In the genomic region with DNA sequence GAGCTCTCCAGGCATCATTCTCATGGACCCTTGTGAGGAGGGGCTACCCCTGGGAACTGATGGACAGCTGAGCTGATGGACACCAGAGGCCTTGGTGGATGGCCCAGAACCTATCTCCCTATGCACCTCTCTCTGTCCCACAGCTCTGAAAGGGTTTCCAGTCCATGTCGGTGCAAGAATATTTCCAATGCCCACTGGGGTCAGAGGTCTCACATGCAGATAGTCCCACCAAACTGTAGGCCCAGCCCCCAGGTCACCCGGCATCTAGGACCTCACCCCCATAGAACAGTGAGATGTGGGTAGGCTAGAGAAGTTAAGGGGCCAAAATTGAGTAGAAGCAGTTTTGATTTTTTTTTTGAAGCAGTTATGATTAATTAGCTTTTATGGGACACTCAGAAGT, we compare ENCODE assay signal across 19 cellular contexts. TPM values are rescaled to one million over a fixed set of nuclear protein-coding genes. Genes with fewer than 3 reads are reported as not detected.
DNase-seq lines count a peak whose midpoint lies in the region; ATAC-seq and TF ChIP-seq lines count a peak whose summit lies in the region.
"Had no signal": no experiment of that assay in that cellular context is flagged by ENCODE, and none has a peak within 500 bp of the region (broad histone marks: within the 10 kb centered on the region; RNA-seq: fewer than 3 reads in every experiment).

No MANE protein-coding gene starts in this region.

- H3K79me1 ChIP-seq in mesendoderm (ENCODE audit: low read length), result peaks cover 19% of the 10 kb centered on the region

- no peaks in the 10 kb centered on the region for H3K9me2 ChIP-seq in PC-3 (replicated peaks; ENCODE audit: low read length)

- peak overlapping the region; percentile 81 for H3K4me3 ChIP-seq in endocrine pancreas (ENCODE audit: control insufficient read depth, insufficient read depth, low read length)
- no peak overlapping the region for H3K4me3 ChIP-seq in mesendoderm (ENCODE audit: low read length)
- peak overlapping the region; percentile 61 for H3K4me3 ChIP-seq in skeletal muscle satellite cell (ENCODE audit: low read length)
- no peak overlapping the region for H3K4me3 ChIP-seq in PC-3 (ENCODE audit: low read length)

- H3K4me3 Mint-ChIP-seq in T-helper 17 cell, result no peak overlapping the region
- H3K4me3 Mint-ChIP-seq: activated CD4-positive, alpha-beta T cell treated with anti-CD3 and anti-CD28 coated beads for 36 hours; activated CD8-positive, alpha-beta memory T cell treated with anti-CD3 and anti-CD28 coated beads, Interleukin-2, amount 10 ng/mL, durations not matched to agents 7 days and 5 days; activated naive CD8-positive, alpha-beta T cell treated with anti-CD3 and anti-CD28 coated beads for 36 hours; CD8-positive, alpha-beta memory T cell; dendritic cell treated with granulocyte-macrophage colony-stimulating factor and Interleukin-4, amounts not matched to agents 40 ng/mL and 50 ng/mL, for 4 days; T-cell had no signal

- H3K18ac ChIP-seq in mesendoderm (ENCODE audit: low read length), result peak overlapping the region; percentile 85

- no peak overlapping the region for H2BK120ac ChIP-seq in mesendoderm (ENCODE audit: low read depth, low read length)

- POLR2A ChIA-PET in PC-3 (lab: Charles Lee; ENCODE audit: unreplicated experiment), result no interaction called here

- TF ChIP-seq CTCF in PC-3 (conservative IDR thresholded peaks at IDR 0.05; ENCODE audit: low read depth, low read length), result no peak

- BruUV-seq in PC-3 (replicated peaks; lab: Mats Ljungman, UMichigan), result no TSS peak

- peak overlapping the region; percentile 96 for H2AK5ac ChIP-seq in mesendoderm (ENCODE audit: low read length)

- H3K79me2 ChIP-seq in mesendoderm (ENCODE audit: control insufficient read depth, insufficient read depth, low read length) (peaks cover 17% of the 10 kb centered on the region), PC-3 (ENCODE audit: low read length) (no peaks in the 10 kb centered on the region)

- H3K4me2 ChIP-seq in mesendoderm (ENCODE audit: low read length) (peak overlapping the region; percentile 90), skeletal muscle satellite cell (ENCODE audit: low read length) (peak overlapping the region; percentile 61), PC-3 (ENCODE audit: low read length) (no peak overlapping the region)

- H3K23ac ChIP-seq in mesendoderm (ENCODE audit: low read length), result peak overlapping the region; percentile 17

- no peaks in the 10 kb centered on the region for H3K27me3 ChIP-seq in endocrine pancreas (ENCODE audit: control insufficient read depth, insufficient read depth, low read length)
- H3K27me3 ChIP-seq in mesendoderm (ENCODE audit: insufficient read depth, low read length, poor library complexity), result no peaks in the 10 kb centered on the region
- no peaks in the 10 kb centered on the region for H3K27me3 ChIP-seq in skeletal muscle satellite cell (ENCODE audit: control insufficient read depth, insufficient read depth, low read length)
- no peaks in the 10 kb centered on the region for H3K27me3 ChIP-seq in PC-3 (ENCODE audit: low read length)

- no peak overlapping the region for H3K9ac ChIP-seq in endocrine pancreas (ENCODE audit: control insufficient read depth, insufficient read depth, low read length)
- H3K9ac ChIP-seq in mesendoderm (ENCODE audit: low read length), result peak overlapping the region; percentile 84
- H3K9ac ChIP-seq in skeletal muscle satellite cell (ENCODE audit: low read depth, low read length), result peak overlapping the region; percentile 76
- H3K9ac ChIP-seq in PC-3 (ENCODE audit: low read length), result no peak overlapping the region

- peaks cover 15% of the 10 kb centered on the region for H3K27me3 Mint-ChIP-seq in T-helper 17 cell

- peak overlapping the region; percentile 98 for H3K56ac ChIP-seq in mesendoderm (ENCODE audit: low read length)

- no peak for DNase-seq in T-helper 17 cell
- no peak for DNase-seq in mesendoderm
- no peak for DNase-seq in NCI-H1092 treated with DMSO at 0.1 percent for 48 hours (lab: John Stamatoyannopoulos, UW)
- no peak for DNase-seq in SKM-1 treated with dmso at 0.1 percent for 144 hours (lab: John Stamatoyannopoulos, UW; ENCODE audit: unreplicated experiment)
- DNase-seq in PC-3, result no peak
- DNase-seq: activated CD4-positive, alpha-beta T cell treated with anti-CD3 and anti-CD28 coated beads for 36 hours; activated CD8-positive, alpha-beta memory T cell treated with anti-CD3 and anti-CD28 coated beads, Interleukin-2, amount 10 ng/mL, durations not matched to agents 7 days and 5 days; activated naive CD8-positive, alpha-beta T cell treated with anti-CD3 and anti-CD28 coated beads for 36 hours; CD8-positive, alpha-beta memory T cell; foreskin melanocyte; NCI-H187; NCI-H748 treated with DMSO at 0.1 percent for 48 hours; T-cell had no signal

- peaks cover 13% of the 10 kb centered on the region for H3K4me1 Mint-ChIP-seq in T-helper 17 cell

- H3K4ac ChIP-seq in mesendoderm (ENCODE audit: low read depth, low read length), result peak overlapping the region; percentile 96

- peaks cover 4% of the 10 kb centered on the region for H3K4me1 ChIP-seq in endocrine pancreas (ENCODE audit: control insufficient read depth, insufficient read depth, low read length)
- peaks cover 24% of the 10 kb centered on the region for H3K4me1 ChIP-seq in mesendoderm (ENCODE audit: control insufficient read depth, low read depth, low read length)
- peaks cover 32% of the 10 kb centered on the region for H3K4me1 ChIP-seq in skeletal muscle satellite cell (ENCODE audit: control insufficient read depth, insufficient read depth, low read length)
- H3K4me1 ChIP-seq in PC-3 (ENCODE audit: insufficient read depth, low read length), result peaks cover 7% of the 10 kb centered on the region

- H3K36me3 Mint-ChIP-seq in T-helper 17 cell (ENCODE audit: low read depth), result no peaks in the 10 kb centered on the region
- H3K36me3 Mint-ChIP-seq: activated CD8-positive, alpha-beta memory T cell treated with anti-CD3 and anti-CD28 coated beads, Interleukin-2, amount 10 ng/mL, durations not matched to agents 7 days and 5 days; activated naive CD8-positive, alpha-beta T cell treated with anti-CD3 and anti-CD28 coated beads for 36 hours; brain; CD8-positive, alpha-beta memory T cell; T-cell had no signal

- H4K20me1 ChIP-seq in PC-3 (ENCODE audit: low read length), result no peaks in the 10 kb centered on the region

- H2AFZ ChIP-seq in PC-3 (ENCODE audit: low read length), result no peak overlapping the region

- H2BK5ac ChIP-seq in mesendoderm (ENCODE audit: low read length), result peak overlapping the region; percentile 81

- no CpG with 5 or more reads among the region's 2 CpGs for WGBS in mesendoderm (ENCODE audit: extremely low coverage, insufficient coverage, low lambda C conversion rate)

- intact Hi-C loops in PC-3 (cut with micrococcal nuclease), result no loop called here

- no peaks in the 10 kb centered on the region for H3K36me3 ChIP-seq in endocrine pancreas (ENCODE audit: control insufficient read depth, insufficient read depth, low read length)
- H3K36me3 ChIP-seq in mesendoderm (ENCODE audit: control insufficient read depth, insufficient read depth, low read length), result peaks cover 2% of the 10 kb centered on the region
- no peaks in the 10 kb centered on the region for H3K36me3 ChIP-seq in skeletal muscle satellite cell (ENCODE audit: insufficient read depth, low read length)
- H3K36me3 ChIP-seq in PC-3 (ENCODE audit: low read depth, low read length), result no peaks in the 10 kb centered on the region

- H3K9me3 ChIP-seq in T-helper 17 cell (ENCODE audit: control insufficient read depth, low read length, poor library complexity, severe bottlenecking) (no peaks in the 10 kb centered on the region), endocrine pancreas (ENCODE audit: control insufficient read depth, low read length) (no peaks in the 10 kb centered on the region), skeletal muscle satellite cell (replicated peaks; ENCODE audit: low read length) (no peaks in the 10 kb centered on the region), PC-3 (ENCODE audit: low read length) (no peaks in the 10 kb centered on the region)

- no peaks in the 10 kb centered on the region for H3F3A ChIP-seq in PC-3 (ENCODE audit: low read length, unreplicated experiment)

- H2BK15ac ChIP-seq in mesendoderm (replicated peaks; ENCODE audit: low read depth), result no peak overlapping the region

- H3K27ac ChIP-seq in mesendoderm (ENCODE audit: low read depth, low read length) (peak overlapping the region; percentile 99), PC-3 (ENCODE audit: low read length) (no peak overlapping the region)

- peak overlapping the region; percentile 67 for H3K27ac Mint-ChIP-seq in T-helper 17 cell
- H3K27ac Mint-ChIP-seq: activated CD4-positive, alpha-beta T cell treated with anti-CD3 and anti-CD28 coated beads for 36 hours; activated CD8-positive, alpha-beta memory T cell treated with anti-CD3 and anti-CD28 coated beads, Interleukin-2, amount 10 ng/mL, durations not matched to agents 7 days and 5 days; activated naive CD8-positive, alpha-beta T cell treated with anti-CD3 and anti-CD28 coated beads for 36 hours; activated T-helper 2 cell treated with anti-CD3 and anti-CD28 coated beads, Interferon-gamma antibody, Interleukin-2, Interleukin-4, amounts not matched to agents 10 μg/mL and 5 μg/mL and 100 μg/mL, durations not matched to agents 14 hours and 24 hours and 36 hours; T-cell had no signal

- ATAC-seq in T-helper 17 cell (no peak), PC-3 (no peak), GM19328 (IDR thresholded peaks at IDR 0.05; ENCODE audit: unreplicated experiment) (no peak)
- ATAC-seq: activated CD4-positive, alpha-beta T cell treated with anti-CD3 and anti-CD28 coated beads for 36 hours; activated CD8-positive, alpha-beta memory T cell treated with anti-CD3 and anti-CD28 coated beads, Interleukin-2, amount 10 ng/mL, durations not matched to agents 7 days and 5 days; T-cell had no signal

- no peak overlapping the region for H4K8ac ChIP-seq in mesendoderm (ENCODE audit: low read depth, low read length)

- H4K5ac ChIP-seq in mesendoderm (ENCODE audit: low read length), result no peak overlapping the region

- CTCF ChIA-PET in PC-3 (lab: Charles Lee), result interaction anchor here (0.5 kb wide), 1 partner anchor 25 kb away, joined by 4 read pairs; no protein-coding TSS in a partner anchor

RNA-seq across cellular contexts. Expression of gene ALPK3, which starts 2.6 kb away (rescaled TPM):
- total RNA-seq in T-helper 17 cell, result under 1 TPM; 0.15 to 0.78 TPM
- 9.9 TPM for polyA plus RNA-seq in mesendoderm (2013, experiment 1 of 2)
- polyA plus RNA-seq in mesendoderm (2013, experiment 2 of 2), result 9.9 TPM
- 0.51 and 2.8 TPM in 2 replicates for total RNA-seq in skeletal muscle satellite cell (2012; rRNA removed)
- 2.4 and 6.9 TPM in 2 replicates for total RNA-seq in PC-3 (2014; rRNA removed)

Comparison
In these comparisons a context has a peak if more than half of its experiments do, and no peak if none do; other contexts are left out.
1. H3K4me3 ChIP-seq: peak in endocrine pancreas (single experiment) and skeletal muscle satellite cell (single experiment); none in mesendoderm (single experiment) and PC-3 (single experiment).
2. H3K9ac ChIP-seq: peak in mesendoderm (single experiment) and skeletal muscle satellite cell (single experiment); none in endocrine pancreas (single experiment) and PC-3 (single experiment).